Comparison of ENCODE assay signal across 3 cellular contexts in the genomic region with DNA sequence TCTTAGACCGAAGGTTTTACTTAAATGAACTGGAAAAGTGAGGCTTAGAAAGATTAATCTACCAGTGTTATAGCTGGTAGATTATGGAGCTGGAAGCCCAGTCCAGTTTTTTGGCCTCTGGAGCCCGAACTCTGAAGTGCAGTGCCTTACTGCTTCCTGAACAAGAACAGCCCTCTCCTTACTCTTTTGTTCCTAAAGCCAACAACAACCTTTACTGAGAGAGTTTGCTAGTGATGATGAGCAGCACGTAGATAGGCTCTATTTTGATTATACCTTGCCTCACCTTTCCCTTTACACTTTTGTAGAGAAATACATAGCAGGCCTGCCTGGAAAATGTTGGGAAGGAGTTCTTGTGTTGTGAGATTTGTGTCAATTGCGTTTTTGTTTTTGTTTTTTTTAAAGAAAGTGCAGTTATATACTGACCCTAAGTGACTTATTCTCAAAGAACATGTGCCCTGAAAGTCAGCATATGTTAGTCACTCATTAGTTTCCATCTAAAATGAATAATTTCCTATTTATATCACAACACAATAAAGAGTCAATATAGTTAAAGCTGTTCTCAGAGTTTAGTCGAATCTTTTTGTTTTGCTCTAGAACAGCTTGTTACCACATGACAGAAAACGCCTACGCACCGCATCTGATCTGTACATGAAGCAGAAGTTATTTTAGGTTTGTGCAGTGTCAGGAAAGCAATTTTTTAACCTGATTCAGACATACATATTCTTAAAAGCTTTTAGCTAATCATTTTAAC.
TF ChIP-seq lines count a peak whose summit lies in the region.

No MANE protein-coding gene starts in this region.

TF ChIP-seq in SK-N-SH treated with all-trans-retinoic acid at 6 μM for 48 hours, 23 proteins besides CTCF, POLR2A, EP300 and RAD21:
- TF ChIP-seq ZNF8 (CRISPR knock-in tag; IDR thresholded peaks at IDR 0.05): no peak
- peak; percentile 78 for TF ChIP-seq ISL1 (CRISPR knock-in tag; IDR thresholded peaks at IDR 0.05)

TF ChIP-seq in SK-N-SH, 30 proteins besides CTCF, POLR2A, EP300 and RAD21:
- TF ChIP-seq GATA2 (CRISPR knock-in tag; IDR thresholded peaks at IDR 0.05): no peak
- TF ChIP-seq TAF1 (IDR thresholded peaks at IDR 0.05; ENCODE audit: borderline replicate concordance, low read depth, low read length): no peak
- no peak for TF ChIP-seq TEAD4 (IDR thresholded peaks at IDR 0.05; ENCODE audit: borderline replicate concordance, insufficient read depth)
- no peak for TF ChIP-seq USF2 (IDR thresholded peaks at IDR 0.05; ENCODE audit: borderline replicate concordance, low read depth, low read length)
- no peak for TF ChIP-seq RXRA (IDR thresholded peaks at IDR 0.05; ENCODE audit: borderline replicate concordance, low read depth)
- TF ChIP-seq MEF2A (IDR thresholded peaks at IDR 0.05; ENCODE audit: borderline replicate concordance, low read depth): no peak
- TF ChIP-seq, protein P1, sequence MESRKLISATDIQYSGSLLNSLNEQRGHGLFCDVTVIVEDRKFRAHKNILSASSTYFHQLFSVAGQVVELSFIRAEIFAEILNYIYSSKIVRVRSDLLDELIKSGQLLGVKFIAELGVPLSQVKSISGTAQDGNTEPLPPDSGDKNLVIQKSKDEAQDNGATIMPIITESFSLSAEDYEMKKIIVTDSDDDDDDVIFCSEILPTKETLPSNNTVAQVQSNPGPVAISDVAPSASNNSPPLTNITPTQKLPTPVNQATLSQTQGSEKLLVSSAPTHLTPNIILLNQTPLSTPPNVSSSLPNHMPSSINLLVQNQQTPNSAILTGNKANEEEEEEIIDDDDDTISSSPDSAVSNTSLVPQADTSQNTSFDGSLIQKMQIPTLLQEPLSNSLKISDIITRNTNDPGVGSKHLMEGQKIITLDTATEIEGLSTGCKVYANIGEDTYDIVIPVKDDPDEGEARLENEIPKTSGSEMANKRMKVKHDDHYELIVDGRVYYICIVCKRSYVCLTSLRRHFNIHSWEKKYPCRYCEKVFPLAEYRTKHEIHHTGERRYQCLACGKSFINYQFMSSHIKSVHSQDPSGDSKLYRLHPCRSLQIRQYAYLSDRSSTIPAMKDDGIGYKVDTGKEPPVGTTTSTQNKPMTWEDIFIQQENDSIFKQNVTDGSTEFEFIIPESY (IDR thresholded peaks at IDR 0.05; ENCODE audit: borderline replicate concordance, low read depth): no peak
- no peak for TF ChIP-seq SMC3 (IDR thresholded peaks at IDR 0.05; ENCODE audit: low read depth, low read length)
- no peak for TF ChIP-seq ELF1 (IDR thresholded peaks at IDR 0.05)
- no peak for TF ChIP-seq NRF1 (IDR thresholded peaks at IDR 0.05; ENCODE audit: low read depth, low read length)
- no peak for TF ChIP-seq MXI1 (IDR thresholded peaks at IDR 0.05; ENCODE audit: low read depth, low read length)
- no peak for TF ChIP-seq PBX3 (IDR thresholded peaks at IDR 0.05)
- TF ChIP-seq FOXJ3 (CRISPR knock-in tag; IDR thresholded peaks at IDR 0.05): no peak
- TF ChIP-seq USF1 (IDR thresholded peaks at IDR 0.05; ENCODE audit: borderline replicate concordance, low read depth): no peak
- no peak for TF ChIP-seq POLR2AphosphoS5 (IDR thresholded peaks at IDR 0.05; ENCODE audit: low read depth, low read length)
- TF ChIP-seq RFX5 (IDR thresholded peaks at IDR 0.05; ENCODE audit: low read length): no peak
- no peak for TF ChIP-seq NFIC (IDR thresholded peaks at IDR 0.05; ENCODE audit: borderline replicate concordance)
- no peak for TF ChIP-seq CHD2 (IDR thresholded peaks at IDR 0.05; ENCODE audit: low read length, partially characterized antibody)

TF ChIP-seq in HepG2, 621 proteins besides CTCF, POLR2A, EP300 and RAD21:
- TF ChIP-seq ZNF687 (CRISPR knock-in tag; IDR thresholded peaks at IDR 0.05): no peak
- TF ChIP-seq, protein P2, sequence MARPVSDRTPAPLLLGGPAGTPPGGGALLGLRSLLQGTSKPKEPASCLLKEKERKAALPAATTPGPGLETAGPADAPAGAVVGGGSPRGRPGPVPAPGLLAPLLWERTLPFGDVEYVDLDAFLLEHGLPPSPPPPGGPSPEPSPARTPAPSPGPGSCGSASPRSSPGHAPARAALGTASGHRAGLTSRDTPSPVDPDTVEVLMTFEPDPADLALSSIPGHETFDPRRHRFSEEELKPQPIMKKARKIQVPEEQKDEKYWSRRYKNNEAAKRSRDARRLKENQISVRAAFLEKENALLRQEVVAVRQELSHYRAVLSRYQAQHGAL (CRISPR knock-in tag; IDR thresholded peaks at IDR 0.05; ENCODE audit: not compliant biosample characterization): no peak
- no peak for TF ChIP-seq ZNF142 (CRISPR knock-in tag; IDR thresholded peaks at IDR 0.05)
- no peak for TF ChIP-seq CEBPB (IDR thresholded peaks at IDR 0.05; ENCODE audit: borderline replicate concordance, low read depth, low read length)
- TF ChIP-seq TEAD2 (CRISPR knock-in tag; IDR thresholded peaks at IDR 0.05): no peak
- TF ChIP-seq ARID5B (CRISPR knock-in tag; IDR thresholded peaks at IDR 0.05): no peak
TF ChIP-seq in HepG2: peak in this region for 0.
